In genomic region chr6:41092421-41093140, GRCh38 we compare ENCODE assay signal across 11 cellular contexts. TPM values are rescaled to one million over a fixed set of nuclear protein-coding genes. Genes with fewer than 3 reads are reported as not detected.
DNase-seq lines count a peak whose midpoint lies in the region; ATAC-seq and TF ChIP-seq lines count a peak whose summit lies in the region.
"Had no signal": no experiment of that assay in that cellular context is flagged by ENCODE, and none has a peak within 500 bp of the region (broad histone marks: within the 10 kb centered on the region; RNA-seq: fewer than 3 reads in every experiment).

No MANE protein-coding gene starts in this region.

- in situ Hi-C loops in gastrocnemius medialis (cut with MboI; ENCODE audit: low sequenced_read_pairs in 4 of 4), result no loop called here

- intact Hi-C loops in gastrocnemius medialis (cut with DNase I; ENCODE audit: low total_unique reads), result loop anchor here (5.0 kb wide), 1 partner anchor 225 kb away; no protein-coding TSS in a partner anchor

- H3K27me3 ChIP-seq in WERI-Rb-1 (ENCODE audit: insufficient read depth, low read depth, severe bottlenecking), result no peaks in the 10 kb centered on the region
- no peaks in the 10 kb centered on the region for H3K27me3 ChIP-seq in gastrocnemius medialis
- H3K27me3 ChIP-seq: BLaER1 had no signal

- no peak for TF ChIP-seq POLR2A in gastrocnemius medialis (IDR thresholded peaks at IDR 0.05)

- no peak for ATAC-seq in gastrocnemius medialis
- ATAC-seq: activated T-cell treated with anti-CD3 and anti-CD28 coated beads, Interleukin-2, amount 50 U/mL, for 4 hours had no signal

- no peak overlapping the region for H3K4me3 ChIP-seq in WERI-Rb-1 (ENCODE audit: low read depth, low read length)
- no peak overlapping the region for H3K4me3 ChIP-seq in gastrocnemius medialis
- H3K4me3 ChIP-seq: BLaER1 had no signal

- H3K9me3 ChIP-seq in WERI-Rb-1 (ENCODE audit: severe bottlenecking) (no peaks in the 10 kb centered on the region), gastrocnemius medialis (no peaks in the 10 kb centered on the region)
- H3K9me3 ChIP-seq: BLaER1 had no signal

- peaks cover 0 to 1% of the 10 kb centered on the region in 2 donors for H3K4me1 ChIP-seq in gastrocnemius medialis
- H3K4me1 ChIP-seq: BLaER1 had no signal

- TF ChIP-seq RAD21 in Ishikawa (IDR thresholded peaks at IDR 0.05; ENCODE audit: low read depth), result peak; percentile 58

- DNase-seq in NCI-H1092 treated with DMSO at 0.1 percent for 48 hours (lab: John Stamatoyannopoulos, UW) (peak; percentile 13), NCI-H1092 (lab: John Stamatoyannopoulos, UW) (no peak), WERI-Rb-1 (no peak), myocyte (ENCODE audit: low read depth) (peak; percentile 23), NCI-H2107 (lab: John Stamatoyannopoulos, UW) (no peak), gastrocnemius medialis (no peak)
- no peak for DNase-seq in activated CD4-positive, alpha-beta T cell treated with anti-CD3 and anti-CD28 coated beads, Interleukin-2, amount 50 U/mL, for 48 hours
- DNase-seq: activated T-cell treated with anti-CD3 and anti-CD28 coated beads, Interleukin-2, amount 50 U/mL, for 4 hours had no signal

- TF ChIP-seq CTCF in WERI-Rb-1 (IDR thresholded peaks at IDR 0.05; ENCODE audit: low read depth, low read length) (peak; percentile 39; the same call in 1 of the 2 replicates), gastrocnemius medialis (IDR thresholded peaks at IDR 0.05 in 4 of 5, conservative IDR thresholded peaks at IDR 0.05 in 1 of 5) (no peak)

- no peak for TF ChIP-seq EP300 in Ishikawa (IDR thresholded peaks at IDR 0.05; ENCODE audit: borderline replicate concordance)

- H3K27ac ChIP-seq in WERI-Rb-1 (no peak overlapping the region), gastrocnemius medialis (no peak overlapping the region)
- H3K27ac ChIP-seq: BLaER1 had no signal

- peaks cover 89% of the 10 kb centered on the region for H3K36me3 ChIP-seq in WERI-Rb-1
- H3K36me3 ChIP-seq in gastrocnemius medialis, result peaks cover 0 to 80% of the 10 kb centered on the region in 2 donors

TF ChIP-seq in Ishikawa, 13 proteins besides CTCF, POLR2A, EP300 and RAD21:
- TF ChIP-seq TCF12 (IDR thresholded peaks at IDR 0.05; ENCODE audit: low read depth), result no peak
- TF ChIP-seq ZBTB7A (IDR thresholded peaks at IDR 0.05; ENCODE audit: low read depth), result no peak
- no peak for TF ChIP-seq FOXM1 (IDR thresholded peaks at IDR 0.05; ENCODE audit: borderline replicate concordance, low read depth)
- TF ChIP-seq TAF1 (IDR thresholded peaks at IDR 0.05; ENCODE audit: low read depth), result no peak
- no peak for TF ChIP-seq CREB1 (IDR thresholded peaks at IDR 0.05; ENCODE audit: low read depth)
- no peak for TF ChIP-seq CEBPB (IDR thresholded peaks at IDR 0.05)
- no peak for TF ChIP-seq EGR1 (IDR thresholded peaks at IDR 0.05)
- no peak for TF ChIP-seq NFIC (IDR thresholded peaks at IDR 0.05)
- TF ChIP-seq YY1 (IDR thresholded peaks at IDR 0.05; ENCODE audit: low read depth), result no peak
- no peak for TF ChIP-seq REST (IDR thresholded peaks at IDR 0.05; ENCODE audit: low read depth)
- no peak for TF ChIP-seq USF1 (IDR thresholded peaks at IDR 0.05)
- TF ChIP-seq MAX (IDR thresholded peaks at IDR 0.05), result no peak
- no peak for TF ChIP-seq TEAD4 (IDR thresholded peaks at IDR 0.05)
TF ChIP-seq in Ishikawa: peak in this region for 0.

RNA-seq across cellular contexts. Expression of gene NFYA, which starts 19.8 kb away (rescaled TPM):
- total RNA-seq in myocyte, result 17.2 and 20.9 TPM in 2 replicates
- polyA plus RNA-seq in myocyte (2012), result 19.9 TPM
- total RNA-seq in gastrocnemius medialis, result 10 to 100 TPM in 2 of 4 donors, 1 to 10 TPM in 2; 7.2 to 11.6 (median 9.7) TPM

RNA-seq across cellular contexts. Expression of gene OARD1, which starts 20.4 kb away (rescaled TPM):
- total RNA-seq in myocyte (10.2 and 18.8 TPM in 2 replicates), gastrocnemius medialis (10 to 100 TPM; 14.3 to 20.2 (median 15.1) TPM)
- polyA plus RNA-seq in myocyte (2012), result 14.8 TPM

RNA-seq across cellular contexts. Expression of gene APOBEC2, which starts 39.6 kb away (rescaled TPM):
- total RNA-seq in myocyte (110 and 231 TPM in 2 replicates), gastrocnemius medialis (100 to 1,000 TPM in 2 of 4 donors, 10 to 100 TPM in 2; 93.9 to 315 (median 106) TPM)
- 55.6 TPM for polyA plus RNA-seq in myocyte (2012)
- total RNA-seq: activated T-cell treated with anti-CD3 and anti-CD28 coated beads, Interleukin-2, amount 50 U/mL, for 4 hours had no signal

RNA-seq across cellular contexts. Expression of gene TSPO2, which starts 50.3 kb away (rescaled TPM):
- total RNA-seq in myocyte (not detected in 2 replicates), gastrocnemius medialis (not detected)
- not detected for polyA plus RNA-seq in myocyte (2012)
- total RNA-seq: activated T-cell treated with anti-CD3 and anti-CD28 coated beads, Interleukin-2, amount 50 U/mL, for 4 hours; urinary bladder had no signal
- polyA plus RNA-seq: urinary bladder had no signal

RNA-seq across cellular contexts. Expression of gene UNC5CL, which starts 53.6 kb away (rescaled TPM):
- total RNA-seq in myocyte (2.3 and 2.7 TPM in 2 replicates), gastrocnemius medialis (under 1 TPM; 0.20 to 0.52 (median 0.29) TPM)
- polyA plus RNA-seq in myocyte (2012), result 0.45 TPM

Comparison
In these comparisons a context has a peak if more than half of its experiments do, and no peak if none do; other contexts are left out.
1. DNase-seq: peak in NCI-H1092 treated with DMSO at 0.1 percent for 48 hours (single experiment) and myocyte (single experiment); none in NCI-H1092 (single experiment), WERI-Rb-1 (single experiment), NCI-H2107 (single experiment), activated CD4-positive, alpha-beta T cell treated with anti-CD3 and anti-CD28 coated beads, Interleukin-2, amount 50 U/mL, for 48 hours (0 of 2) and gastrocnemius medialis (0 of 2).